In genomic region chr14:106626942-106627588, GRCh38 we compare ENCODE assay signal across 8 cellular contexts.
DNase-seq lines count a peak whose midpoint lies in the region; ATAC-seq and TF ChIP-seq lines count a peak whose summit lies in the region.
"Not testable (repeated sequence)": the region's sequence is repeated elsewhere in the genome, so short reads cannot be mapped to it uniquely, and the experiment has no call there.

No MANE protein-coding gene starts in this region.

- in situ Hi-C loops in SK-MEL-5 (cut with HindIII; ENCODE audit: low pct_unique_long_range_greater_than_20kb, low sequenced_read_pairs): not testable (repeated sequence)

- not testable (repeated sequence) for H3K4me1 ChIP-seq in mucosa of descending colon (ENCODE audit: low read depth)

- intact Hi-C loops in mucosa of descending colon (cut with DNase I, micrococcal nuclease): not testable (repeated sequence)

- H3K36me3 ChIP-seq in mucosa of descending colon (ENCODE audit: low read depth): not testable (repeated sequence)

- H3K4me3 ChIP-seq in mucosa of descending colon: not testable (repeated sequence)

- DNase-seq in CD1c-positive myeloid dendritic cell (ENCODE audit: extremely low spot score): peak; percentile 66
- DNase-seq in NCI-H146 (lab: John Stamatoyannopoulos, UW): peak; percentile 65
- peak; percentile 16 for DNase-seq in SK-MEL-5 (ENCODE audit: low read depth, low spot score)
- peak; percentile 92 for DNase-seq in activated CD8-positive, alpha-beta memory T cell treated with anti-CD3 and anti-CD28 coated beads for 24 hours
- DNase-seq in central memory CD4-positive, alpha-beta T cell: peak; percentile 48
- peak; percentile 56 to 68 (median 66) for DNase-seq in mucosa of descending colon
- DNase-seq in stimulated activated CD8-positive, alpha-beta memory T cell treated with anti-CD3 and anti-CD28 coated beads, Interleukin-15, amount 100 ng/mL, for 48 hours (ENCODE audit: low read depth in 2 of 2): peak; percentile 55 to 73

- peak; percentile 75 for TF ChIP-seq CTCF in mucosa of descending colon (IDR thresholded peaks at IDR 0.05)

- not testable (repeated sequence) for H3K9me3 ChIP-seq in mucosa of descending colon

- ATAC-seq in GM19351 (IDR thresholded peaks at IDR 0.05; ENCODE audit: unreplicated experiment): peak; percentile 67
- peak; percentile 50 for ATAC-seq in mucosa of descending colon

Comparison
In these comparisons a context has a peak if more than half of its experiments do, and no peak if none do; other contexts are left out.
1. DNase-seq: peak in every context shown above with its lines; median percentile 92 in activated CD8-positive, alpha-beta memory T cell treated with anti-CD3 and anti-CD28 coated beads for 24 hours; 66 in CD1c-positive myeloid dendritic cell; 66 in mucosa of descending colon; 65 in NCI-H146; 64 in stimulated activated CD8-positive, alpha-beta memory T cell treated with anti-CD3 and anti-CD28 coated beads, Interleukin-15, amount 100 ng/mL, for 48 hours; 48 in central memory CD4-positive, alpha-beta T cell; 16 in SK-MEL-5.